16 cellular contexts compared by ENCODE assay signal in genomic region chr1:154993572-154994268, GRCh38. TPM values are rescaled to one million over a fixed set of nuclear protein-coding genes. Genes with fewer than 3 reads are reported as not detected.
DNase-seq lines count a peak whose midpoint lies in the region; ATAC-seq and TF ChIP-seq lines count a peak whose summit lies in the region.
"Had no signal": no experiment of that assay in that cellular context is flagged by ENCODE, and none has a peak within 500 bp of the region (broad histone marks: within the 10 kb centered on the region; RNA-seq: fewer than 3 reads in every experiment).

Gene LENEP, plus strand, starts transcription at chr1:154993586. Its CDS starts 22 bp downstream, at chr1:154993608.

- H3K27ac ChIP-seq in endodermal cell (ENCODE audit: low read depth, low read length), result peak within 1 kb of the TSS; percentile 18
- H3K27ac ChIP-seq: neutrophil had no signal

- H3K27ac Mint-ChIP-seq in activated naive CD4-positive, alpha-beta T cell treated with anti-CD3 and anti-CD28 coated beads, Interleukin-2, amount 50 U/mL, for 72 hours, result peak within 1 kb of the TSS; percentile 34 to 81
- no peak within 1 kb of the TSS for H3K27ac Mint-ChIP-seq in activated naive CD4-positive, alpha-beta T cell treated with anti-CD3 and anti-CD28 coated beads for 36 hours
- peak within 1 kb of the TSS; percentile 33 for H3K27ac Mint-ChIP-seq in endodermal cell
- peak within 1 kb of the TSS; percentile 81 for H3K27ac Mint-ChIP-seq in stimulated activated effector memory CD8-positive, alpha-beta T cell treated with anti-CD3 and anti-CD28 coated beads, Interleukin-12 subunit alpha, Interleukin-12 subunit beta, amount 100 ng/mL, for 72 hours
- H3K27ac Mint-ChIP-seq: activated CD4-positive, alpha-beta T cell treated with anti-CD3 and anti-CD28 coated beads for 36 hours had no signal

- DNase-seq in activated naive CD4-positive, alpha-beta T cell treated with anti-CD3 and anti-CD28 coated beads, Interleukin-2, amount 50 U/mL, for 72 hours (ENCODE audit: low spot score in 2 of 2), result no peak
- DNase-seq in activated naive CD4-positive, alpha-beta T cell treated with anti-CD3 and anti-CD28 coated beads for 36 hours, result no peak
- DNase-seq in OCI-M1 (lab: John Stamatoyannopoulos, UW), result peak; percentile 52
- no peak for DNase-seq in endodermal cell
- DNase-seq in stimulated activated effector memory CD8-positive, alpha-beta T cell treated with anti-CD3 and anti-CD28 coated beads, Interleukin-12 subunit alpha, Interleukin-12 subunit beta, amount 100 ng/mL, for 72 hours (ENCODE audit: low spot score in 2 of 2), result no peak
- DNase-seq in DMS153 treated with DMSO at 0.1 percent for 48 hours (lab: John Stamatoyannopoulos, UW; ENCODE audit: unreplicated experiment), result no peak
- DNase-seq in glomerular visceral epithelial cell (ENCODE audit: extremely low spot score), result no peak
- DNase-seq: activated T-cell treated with anti-CD3 and anti-CD28 coated beads, Interleukin-2, amount 50 U/mL, for 1 hour; NCI-H2227 treated with DMSO at 0.1 percent for 48 hours; small intestine had no signal

- H3K4me3 ChIP-seq in endodermal cell (ENCODE audit: low read length), result no peak within 1 kb of the TSS
- H3K4me3 ChIP-seq: lung had no signal

- no peak within 1 kb of the TSS for H3K4me3 Mint-ChIP-seq in activated naive CD4-positive, alpha-beta T cell treated with anti-CD3 and anti-CD28 coated beads for 36 hours
- no peak within 1 kb of the TSS for H3K4me3 Mint-ChIP-seq in endodermal cell
- no peak within 1 kb of the TSS for H3K4me3 Mint-ChIP-seq in stimulated activated effector memory CD8-positive, alpha-beta T cell treated with anti-CD3 and anti-CD28 coated beads, Interleukin-12 subunit alpha, Interleukin-12 subunit beta, amount 100 ng/mL, for 72 hours
- H3K4me3 Mint-ChIP-seq: activated CD4-positive, alpha-beta T cell treated with anti-CD3 and anti-CD28 coated beads for 36 hours had no signal

- no peaks in the 10 kb centered on the region for H3K27me3 Mint-ChIP-seq in activated naive CD4-positive, alpha-beta T cell treated with anti-CD3 and anti-CD28 coated beads for 36 hours (ENCODE audit: low read depth)
- peaks cover 3% of the 10 kb centered on the region for H3K27me3 Mint-ChIP-seq in endodermal cell (ENCODE audit: insufficient read depth)
- H3K27me3 Mint-ChIP-seq: activated CD4-positive, alpha-beta T cell treated with anti-CD3 and anti-CD28 coated beads for 36 hours had no signal

- no peaks in the 10 kb centered on the region for H3K9me3 Mint-ChIP-seq in activated naive CD4-positive, alpha-beta T cell treated with anti-CD3 and anti-CD28 coated beads, Interleukin-2, amount 50 U/mL, for 72 hours
- H3K9me3 Mint-ChIP-seq in activated naive CD4-positive, alpha-beta T cell treated with anti-CD3 and anti-CD28 coated beads for 36 hours, result no peaks in the 10 kb centered on the region
- no peaks in the 10 kb centered on the region for H3K9me3 Mint-ChIP-seq in endodermal cell
- H3K9me3 Mint-ChIP-seq in stimulated activated effector memory CD8-positive, alpha-beta T cell treated with anti-CD3 and anti-CD28 coated beads, Interleukin-12 subunit alpha, Interleukin-12 subunit beta, amount 100 ng/mL, for 72 hours, result no peaks in the 10 kb centered on the region

- peaks cover 17% of the 10 kb centered on the region for H3K4me1 Mint-ChIP-seq in activated naive CD4-positive, alpha-beta T cell treated with anti-CD3 and anti-CD28 coated beads for 36 hours (ENCODE audit: low read depth)
- peaks cover 5% of the 10 kb centered on the region for H3K4me1 Mint-ChIP-seq in endodermal cell
- H3K4me1 Mint-ChIP-seq in stimulated activated effector memory CD8-positive, alpha-beta T cell treated with anti-CD3 and anti-CD28 coated beads, Interleukin-12 subunit alpha, Interleukin-12 subunit beta, amount 100 ng/mL, for 72 hours, result peaks cover 29% of the 10 kb centered on the region

- peaks cover 0 to 4% of the 10 kb centered on the region in 2 donors for H3K36me3 Mint-ChIP-seq in activated naive CD4-positive, alpha-beta T cell treated with anti-CD3 and anti-CD28 coated beads, Interleukin-2, amount 50 U/mL, for 72 hours
- H3K36me3 Mint-ChIP-seq in activated naive CD4-positive, alpha-beta T cell treated with anti-CD3 and anti-CD28 coated beads for 36 hours (ENCODE audit: low read depth), result peaks cover 10% of the 10 kb centered on the region
- peaks cover 16% of the 10 kb centered on the region for H3K36me3 Mint-ChIP-seq in endodermal cell (ENCODE audit: low read depth)
- peaks cover 30% of the 10 kb centered on the region for H3K36me3 Mint-ChIP-seq in stimulated activated effector memory CD8-positive, alpha-beta T cell treated with anti-CD3 and anti-CD28 coated beads, Interleukin-12 subunit alpha, Interleukin-12 subunit beta, amount 100 ng/mL, for 72 hours

- H3K4me1 ChIP-seq in endodermal cell (ENCODE audit: control insufficient read depth, insufficient read depth, low read length), result no peaks in the 10 kb centered on the region

- 90 to 100% methylated on average over 5 to 8 of the region's 8 CpGs for WGBS in endodermal cell (ENCODE audit: insufficient coverage in 1 of 2, insufficient read length in 1 of 2), 2 experiments

- no peak within 1 kb of the TSS for H3K9ac ChIP-seq in endodermal cell (ENCODE audit: extremely low read depth, low read length, poor library complexity, severe bottlenecking)

- CTCF ChIA-PET in activated naive CD4-positive, alpha-beta T cell treated with anti-CD3 and anti-CD28 coated beads for 36 hours (lab: Charles Lee), result interaction anchor here (0.7 to 2.4 kb wide), 12 partner anchors 11 to 174 kb away, joined by 3 to 9 read pairs (median 4); partner anchors contain the start of genes ADAM15 and PBXIP1

- no peaks in the 10 kb centered on the region for H3K27me3 ChIP-seq in endodermal cell (ENCODE audit: control insufficient read depth, insufficient read depth, low read length, poor library complexity, severe bottlenecking)
- H3K27me3 ChIP-seq: neutrophil had no signal

- no peak for ATAC-seq in activated naive CD4-positive, alpha-beta T cell treated with anti-CD3 and anti-CD28 coated beads, Interleukin-2, amount 50 U/mL, for 72 hours
- ATAC-seq in stimulated activated effector memory CD8-positive, alpha-beta T cell treated with anti-CD3 and anti-CD28 coated beads, Interleukin-12 subunit alpha, Interleukin-12 subunit beta, amount 100 ng/mL, for 72 hours, result no peak
- ATAC-seq in HG03175 (IDR thresholded peaks at IDR 0.05; ENCODE audit: unreplicated experiment), result no peak

- no peaks in the 10 kb centered on the region for H3K9me3 ChIP-seq in endodermal cell (ENCODE audit: control insufficient read depth, low read length)
- H3K9me3 ChIP-seq: neutrophil had no signal

- H3K36me3 ChIP-seq in endodermal cell (ENCODE audit: control insufficient read depth, insufficient read depth, low read length), result peaks cover 18% of the 10 kb centered on the region

- intact Hi-C loops in activated naive CD4-positive, alpha-beta T cell treated with anti-CD3 and anti-CD28 coated beads for 36 hours (cut with micrococcal nuclease), result no loop called here

- no peak for TF ChIP-seq CTCF in endodermal cell (conservative IDR thresholded peaks at IDR 0.05)

RNA-seq across cellular contexts. Expression of gene LENEP, which starts in this region (rescaled TPM):
- total RNA-seq in activated naive CD4-positive, alpha-beta T cell treated with anti-CD3 and anti-CD28 coated beads, Interleukin-2, amount 50 U/mL, for 72 hours, result under 1 TPM; 0.66 to 0.68 TPM
- total RNA-seq in activated naive CD4-positive, alpha-beta T cell treated with anti-CD3 and anti-CD28 coated beads for 36 hours, result under 1 TPM; 0.36 to 0.99 TPM
- total RNA-seq in endodermal cell, result 1 to 10 TPM in 1 of 2 donors, not detected in 1; 2.0 TPM
- not detected for polyA plus RNA-seq in endodermal cell (2013, experiment 1 of 2)
- polyA plus RNA-seq in endodermal cell (2013, experiment 2 of 2), result not detected
- total RNA-seq: aorta, temporal lobe had no signal
- polyA plus RNA-seq: aorta, small intestine had no signal
